21 cellular contexts compared by ENCODE assay signal in the genomic region with DNA sequence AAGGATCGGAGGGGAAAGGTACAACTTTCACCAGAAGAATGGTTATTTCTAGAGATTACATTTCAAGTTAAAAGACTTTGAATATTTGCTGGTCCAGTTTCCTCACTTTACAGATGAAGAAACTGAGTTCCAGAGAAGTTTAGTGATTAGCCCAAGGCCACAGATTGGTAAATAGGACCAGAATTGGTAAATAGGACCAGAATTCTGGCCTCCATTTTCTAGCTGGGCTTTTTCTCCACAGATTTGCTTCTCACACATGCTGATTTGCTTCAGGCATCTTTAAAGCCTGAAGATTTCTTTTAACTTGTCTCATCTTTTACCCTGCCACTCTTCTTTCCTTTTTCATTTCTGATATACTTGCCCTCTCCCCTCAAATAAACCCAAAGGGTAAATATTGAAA. TPM values are rescaled to one million over a fixed set of nuclear protein-coding genes. Genes with fewer than 3 reads are reported as not detected.
A peak's percentile ranks its signal among the peaks of the same experiment; 100 is the strongest.
DNase-seq lines count a peak whose midpoint lies in the region; ATAC-seq and TF ChIP-seq lines count a peak whose summit lies in the region.
"Had no signal": no experiment of that assay in that cellular context is flagged by ENCODE, and none has a peak within 500 bp of the region (broad histone marks: within the 10 kb centered on the region; RNA-seq: fewer than 3 reads in every experiment).

No MANE protein-coding gene starts in this region.

- H3F3A ChIP-seq in Loucy (ENCODE audit: low read depth) (no peaks in the 10 kb centered on the region), neural progenitor cell (ENCODE audit: low read depth) (peaks cover 79% of the 10 kb centered on the region)

- H2AFZ ChIP-seq in Loucy (ENCODE audit: low read length) (peak overlapping the region; percentile 42), neural progenitor cell (replicated peaks) (no peak overlapping the region)

- BruUV-seq in MCF 10A (replicated peaks; lab: Mats Ljungman, UMichigan): no TSS peak

- H3K9ac ChIP-seq in Loucy (ENCODE audit: low read depth, low read length, poor library complexity, severe bottlenecking) (no peak overlapping the region), neural progenitor cell (no peak overlapping the region)
- H3K9ac ChIP-seq: BLaER1 had no signal

- no peaks in the 10 kb centered on the region for H3K27me3 ChIP-seq in Loucy (ENCODE audit: insufficient read depth, low read length, poor library complexity, severe bottlenecking)
- H3K27me3 ChIP-seq in neural progenitor cell: no peaks in the 10 kb centered on the region
- H3K27me3 ChIP-seq: BLaER1 had no signal

- H3K4me1 Mint-ChIP-seq in endothelial cell (ENCODE audit: unreplicated experiment): peaks cover 32% of the 10 kb centered on the region
- H3K4me1 Mint-ChIP-seq in neural progenitor cell: peaks cover 47% of the 10 kb centered on the region
- no peaks in the 10 kb centered on the region for H3K4me1 Mint-ChIP-seq in MCF 10A (ENCODE audit: insufficient read depth, unreplicated experiment)

- CTCF ChIA-PET in HEK293 (lab: Yijun Ruan, JAX) (interaction anchor here (1.2 kb wide), 2 partner anchors 64 to 126 kb away, joined by 3 to 8 read pairs; no protein-coding TSS in a partner anchor), MCF 10A (lab: Yijun Ruan, JAX) (no interaction called here)

- no peaks in the 10 kb centered on the region for H4K20me1 ChIP-seq in Loucy (ENCODE audit: insufficient read depth, low read length, poor library complexity, severe bottlenecking)
- no peaks in the 10 kb centered on the region for H4K20me1 ChIP-seq in neural progenitor cell (ENCODE audit: low read depth)
- H4K20me1 ChIP-seq: BLaER1 had no signal

- no peak overlapping the region for H3K4me3 Mint-ChIP-seq in endothelial cell (ENCODE audit: unreplicated experiment)
- H3K4me3 Mint-ChIP-seq in neural progenitor cell: peak overlapping the region; percentile 89
- H3K4me3 Mint-ChIP-seq in MCF 10A (ENCODE audit: unreplicated experiment): no peak overlapping the region
- H3K4me3 Mint-ChIP-seq: T-cell had no signal

- H3K27ac Mint-ChIP-seq in endothelial cell (ENCODE audit: unreplicated experiment) (peak overlapping the region; percentile 87), neural progenitor cell (peak overlapping the region; percentile 62), MCF 10A (ENCODE audit: low read depth, unreplicated experiment) (no peak overlapping the region)
- H3K27ac Mint-ChIP-seq: CD4-positive, alpha-beta memory T cell; T-cell had no signal

- H3K79me2 ChIP-seq in Loucy (ENCODE audit: insufficient read depth, low read length): no peaks in the 10 kb centered on the region
- H3K79me2 ChIP-seq in neural progenitor cell (ENCODE audit: low read depth): peaks cover 77% of the 10 kb centered on the region

- POLR2A ChIA-PET in HEK293 (lab: Yijun Ruan, JAX): no interaction called here
- POLR2A ChIA-PET in MCF 10A (lab: Yijun Ruan, JAX): no interaction called here

- ATAC-seq in GM21529 (IDR thresholded peaks at IDR 0.05; ENCODE audit: unreplicated experiment) (no peak), HG03196 (IDR thresholded peaks at IDR 0.05; ENCODE audit: unreplicated experiment) (no peak)
- ATAC-seq: GM12878, SK-N-SH treated with all-trans-retinoic acid at 6 μM for 48 hours, T-cell had no signal

- H3K27me3 Mint-ChIP-seq in endothelial cell (ENCODE audit: unreplicated experiment): peaks cover 5% of the 10 kb centered on the region
- no peaks in the 10 kb centered on the region for H3K27me3 Mint-ChIP-seq in neural progenitor cell (ENCODE audit: insufficient read depth, low read depth)
- peaks cover 91% of the 10 kb centered on the region for H3K27me3 Mint-ChIP-seq in MCF 10A (ENCODE audit: insufficient read depth, unreplicated experiment)

- H3K4me2 ChIP-seq in Loucy (ENCODE audit: low read depth, low read length, poor library complexity, severe bottlenecking) (peak overlapping the region; percentile 25), neural progenitor cell (peak overlapping the region; percentile 82)
- H3K4me2 ChIP-seq: BLaER1 had no signal

- H3K27ac ChIP-seq in HEK293 (ENCODE audit: extremely low read depth, low read depth, low read length) (no peak overlapping the region), neural progenitor cell (peak overlapping the region; percentile 97)
- H3K27ac ChIP-seq: BLaER1 had no signal

- TF ChIP-seq CTCF in HEK293 (tag by site-specific recombination; IDR thresholded peaks at IDR 0.05) (no peak), Loucy (conservative IDR thresholded peaks at IDR 0.05; ENCODE audit: low read length) (no peak), endothelial cell (IDR thresholded peaks at IDR 0.05; ENCODE audit: unreplicated experiment) (no peak), neural progenitor cell (IDR thresholded peaks at IDR 0.05) (no peak), foreskin fibroblast (IDR thresholded peaks at IDR 0.05; ENCODE audit: low read depth, low read length) (no peak), MCF 10A (IDR thresholded peaks at IDR 0.05; ENCODE audit: unreplicated experiment) (no peak)

- no peaks in the 10 kb centered on the region for H3K9me3 ChIP-seq in HEK293 (ENCODE audit: control insufficient read depth, insufficient read depth, low read depth, low read length)
- no peaks in the 10 kb centered on the region for H3K9me3 ChIP-seq in Loucy (ENCODE audit: insufficient read depth, low read depth, low read length)
- no peaks in the 10 kb centered on the region for H3K9me3 ChIP-seq in neural progenitor cell (ENCODE audit: low read depth)

- H3K36me3 ChIP-seq in HEK293 (ENCODE audit: control insufficient read depth in 2 of 2, insufficient read depth in 1 of 2, low read length in 2 of 2): no peaks in the 10 kb centered on the region
- no peaks in the 10 kb centered on the region for H3K36me3 ChIP-seq in Loucy (ENCODE audit: insufficient read depth, low read length)
- H3K36me3 ChIP-seq in neural progenitor cell: no peaks in the 10 kb centered on the region
- H3K36me3 ChIP-seq: BLaER1 had no signal

- intact Hi-C loops in MCF 10A (cut with micrococcal nuclease): no loop called here

- H3K4me1 ChIP-seq in HEK293 (ENCODE audit: control insufficient read depth, insufficient read depth, low read length) (peaks cover 3% of the 10 kb centered on the region; the same call in 1 of the 2 replicates), Loucy (ENCODE audit: insufficient read depth, low read length, poor library complexity, severe bottlenecking) (peaks cover 13% of the 10 kb centered on the region), neural progenitor cell (peaks cover 65% of the 10 kb centered on the region)
- H3K4me1 ChIP-seq: BLaER1 had no signal

- no peak overlapping the region for H3K4me3 ChIP-seq in HEK293 (ENCODE audit: low read depth, low read length)
- H3K4me3 ChIP-seq in Loucy (ENCODE audit: low read length, poor library complexity, severe bottlenecking): no peak overlapping the region
- H3K4me3 ChIP-seq in neural progenitor cell: peak overlapping the region; percentile 65
- H3K4me3 ChIP-seq in foreskin fibroblast (ENCODE audit: low read depth in 1 of 2, low read length in 2 of 2): no peak overlapping the region
- H3K4me3 ChIP-seq: BLaER1, GM12878 had no signal

- DNase-seq in endothelial cell (ENCODE audit: low spot score) (no peak), neural progenitor cell (ENCODE audit: low spot score) (no peak), foreskin fibroblast (no peak), MCF 10A (ENCODE audit: unreplicated experiment) (no peak)
- DNase-seq: CD4-positive, alpha-beta memory T cell; DMS153; GF-D8; NCI-H146; NCI-H2081 treated with DMSO at 0.1 percent for 48 hours; NCI-H446 treated with DMSO at 0.1 percent for 48 hours; SIG-M5; T-cell had no signal

- H3K9me3 Mint-ChIP-seq in endothelial cell (ENCODE audit: unreplicated experiment): no peaks in the 10 kb centered on the region
- H3K9me3 Mint-ChIP-seq in neural progenitor cell: no peaks in the 10 kb centered on the region
- H3K9me3 Mint-ChIP-seq in MCF 10A (ENCODE audit: unreplicated experiment): no peaks in the 10 kb centered on the region

- H3K9me2 ChIP-seq in Loucy (replicated peaks; ENCODE audit: low read depth, low read length): no peaks in the 10 kb centered on the region

- H3K36me3 Mint-ChIP-seq in endothelial cell (ENCODE audit: low read depth, unreplicated experiment): no peaks in the 10 kb centered on the region
- H3K36me3 Mint-ChIP-seq in neural progenitor cell: no peaks in the 10 kb centered on the region
- peaks cover 5% of the 10 kb centered on the region for H3K36me3 Mint-ChIP-seq in MCF 10A (ENCODE audit: insufficient read depth, unreplicated experiment)
- H3K36me3 Mint-ChIP-seq: T-cell had no signal

TF ChIP-seq in HEK293, 187 proteins besides CTCF, POLR2A, EP300 and RAD21:
- no peak for TF ChIP-seq SALL2 (tag by site-specific recombination; IDR thresholded peaks at IDR 0.05; ENCODE audit: borderline replicate concordance)
- TF ChIP-seq, protein P1, sequence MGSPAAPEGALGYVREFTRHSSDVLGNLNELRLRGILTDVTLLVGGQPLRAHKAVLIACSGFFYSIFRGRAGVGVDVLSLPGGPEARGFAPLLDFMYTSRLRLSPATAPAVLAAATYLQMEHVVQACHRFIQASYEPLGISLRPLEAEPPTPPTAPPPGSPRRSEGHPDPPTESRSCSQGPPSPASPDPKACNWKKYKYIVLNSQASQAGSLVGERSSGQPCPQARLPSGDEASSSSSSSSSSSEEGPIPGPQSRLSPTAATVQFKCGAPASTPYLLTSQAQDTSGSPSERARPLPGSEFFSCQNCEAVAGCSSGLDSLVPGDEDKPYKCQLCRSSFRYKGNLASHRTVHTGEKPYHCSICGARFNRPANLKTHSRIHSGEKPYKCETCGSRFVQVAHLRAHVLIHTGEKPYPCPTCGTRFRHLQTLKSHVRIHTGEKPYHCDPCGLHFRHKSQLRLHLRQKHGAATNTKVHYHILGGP (tag by site-specific recombination; IDR thresholded peaks at IDR 0.05): no peak
- peak; percentile 40; the same call in 1 of the 2 replicates for TF ChIP-seq ZNF335 (tag by site-specific recombination; conservative IDR thresholded peaks at IDR 0.05)
- TF ChIP-seq ZNF2 (tag by site-specific recombination; IDR thresholded peaks at IDR 0.05): no peak

RNA-seq across cellular contexts. Expression of a gene that starts 5.2 kb away (rescaled TPM):
- total RNA-seq in endothelial cell (ENCODE audit: unreplicated experiment) (36.9 TPM), neural progenitor cell (ENCODE audit: low replicate concordance) (105 and 165 TPM in 2 replicates), MCF 10A (2022) (not detected in 2 replicates)
- total RNA-seq: CD4-positive, alpha-beta memory T cell; H4; OCI-LY7 had no signal

Comparison
In these comparisons a context has a peak if more than half of its experiments do, and no peak if none do; other contexts are left out.
1. RNA of a gene that starts 5.2 kb away (total RNA-seq): 105 to 165 TPM in neural progenitor cell and 36.9 TPM in endothelial cell (single experiment); not detected in MCF 10A; every median in the first group is over 10 times any median in the second.